ENCODE assay signal across 18 cellular contexts in genomic region chr7:128673571-128673970, GRCh38. TPM values are rescaled to one million over a fixed set of nuclear protein-coding genes. Genes with fewer than 3 reads are reported as not detected.
DNase-seq lines count a peak whose midpoint lies in the region; ATAC-seq, FAIRE-seq and TF ChIP-seq lines count a peak whose summit lies in the region.
"Had no signal": no experiment of that assay in that cellular context is flagged by ENCODE, and none has a peak within 500 bp of the region (broad histone marks: within the 10 kb centered on the region; RNA-seq: fewer than 3 reads in every experiment).

No MANE protein-coding gene starts in this region.

- peaks cover 10 to 45% of the 10 kb centered on the region in 2 experiments; a peak in 4 of 5 replicates for H3K27me3 ChIP-seq in K562 (ENCODE audit: control insufficient read depth in 2 of 2, insufficient read depth in 2 of 2, low read length in 2 of 2)
- H3K27me3 ChIP-seq: BLaER1 treated with 17β-estradiol and CSF1 and Interleukin-3, amounts not matched to agents 10 nM and 100 nM had no signal

- H2AFZ ChIP-seq in K562 (ENCODE audit: low read depth, low read length): no peak overlapping the region

- H3K79me2 ChIP-seq in K562 (ENCODE audit: control insufficient read depth, insufficient read depth, low read length): no peaks in the 10 kb centered on the region

- no peak overlapping the region for H3K27ac ChIP-seq in K562 (ENCODE audit: extremely low read depth, low read depth, low read length)
- H3K27ac ChIP-seq: BLaER1 treated with 17β-estradiol and CSF1 and Interleukin-3, amounts not matched to agents 10 nM and 100 nM; HL-60 had no signal

- intact Hi-C loops in K562 (cut with micrococcal nuclease): loop anchor here (2.0 kb wide), 1 partner anchor 209 kb away; no protein-coding TSS in a partner anchor

- peaks cover 9% of the 10 kb centered on the region for H3K4me1 Mint-ChIP-seq in stimulated activated naive CD8-positive, alpha-beta T cell treated with anti-CD3 and anti-CD28 coated beads, Interleukin-15, amount 100 ng/mL, for 72 hours
- H3K4me1 Mint-ChIP-seq in neural crest cell: peaks cover 8% of the 10 kb centered on the region

- CTCF ChIA-PET in K562 (lab: Yijun Ruan, JAX; ENCODE audit: low intra/inter-chr PET ratio): no interaction called here

- TF ChIP-seq RAD21 in K562 (CRISPR knock-in tag; conservative IDR thresholded peaks at IDR 0.05 in 1 of 2, IDR thresholded peaks at IDR 0.05 in 1 of 2): no peak

- peaks cover 0 to 6% of the 10 kb centered on the region in 2 experiments; a peak in 1 of 5 replicates for H3K4me1 ChIP-seq in K562 (replicated peaks in 1 of 2; ENCODE audit: control insufficient read depth in 2 of 2, insufficient read depth in 2 of 2, low read length in 2 of 2)
- H3K4me1 ChIP-seq: BLaER1 treated with 17β-estradiol and CSF1 and Interleukin-3, amounts not matched to agents 10 nM and 100 nM had no signal

- TF ChIP-seq EP300 in K562 (IDR thresholded peaks at IDR 0.05; ENCODE audit: low read length): no peak

- no peaks in the 10 kb centered on the region for H3K9me3 ChIP-seq in K562 (replicated peaks; ENCODE audit: control insufficient read depth, insufficient read depth, low read depth, low read length)
- H3K9me3 ChIP-seq: BLaER1 treated with 17β-estradiol and CSF1 and Interleukin-3, amounts not matched to agents 10 nM and 100 nM had no signal

- peaks cover 38% of the 10 kb centered on the region for H3K27me3 Mint-ChIP-seq in stimulated activated naive CD8-positive, alpha-beta T cell treated with anti-CD3 and anti-CD28 coated beads, Interleukin-15, amount 100 ng/mL, for 72 hours
- H3K27me3 Mint-ChIP-seq in neural crest cell (ENCODE audit: low read depth): peaks cover 5% of the 10 kb centered on the region

- ATAC-seq in stimulated activated naive CD8-positive, alpha-beta T cell treated with anti-CD3 and anti-CD28 coated beads, Interleukin-15, amount 100 ng/mL, for 72 hours: peak; percentile 15
- ATAC-seq in stimulated activated naive CD8-positive, alpha-beta T cell treated with anti-CD3 and anti-CD28 coated beads, Interleukin-15, Interleukin-2, amounts not matched to agents 100 U/mL and 50 U/mL, for 24 hours: no peak
- ATAC-seq in K562: no peak
- no peak for ATAC-seq in HG02885 (IDR thresholded peaks at IDR 0.05; ENCODE audit: poor library complexity, unreplicated experiment)
- ATAC-seq: CD8-positive, alpha-beta T cell had no signal

- H3K9ac ChIP-seq in K562 (ENCODE audit: insufficient read depth in 1 of 2, low read depth in 2 of 2, low read length in 2 of 2): no peak overlapping the region
- H3K9ac ChIP-seq: BLaER1 treated with 17β-estradiol and CSF1 and Interleukin-3, amounts not matched to agents 10 nM and 100 nM had no signal

- TF ChIP-seq POLR2A in K562 (conservative IDR thresholded peaks at IDR 0.05): no peak

- no peak overlapping the region for H3K4me2 ChIP-seq in K562 (ENCODE audit: insufficient read depth, low read length)
- H3K4me2 ChIP-seq: BLaER1 treated with 17β-estradiol and CSF1 and Interleukin-3, amounts not matched to agents 10 nM and 100 nM had no signal

- H4K20me1 ChIP-seq in K562 (replicated peaks; ENCODE audit: control insufficient read depth, insufficient read depth, low read length): no peaks in the 10 kb centered on the region
- H4K20me1 ChIP-seq: BLaER1 treated with 17β-estradiol and CSF1 and Interleukin-3, amounts not matched to agents 10 nM and 100 nM had no signal

- no peaks in the 10 kb centered on the region for H3K36me3 Mint-ChIP-seq in neural crest cell (ENCODE audit: low read depth)
- H3K36me3 Mint-ChIP-seq: CD8-positive, alpha-beta T cell had no signal

- 6% methylated on average over 6 of the region's 6 CpGs for WGBS in K562 (ENCODE audit: insufficient coverage, low coverage, missing lambda C conversion rate)

- no peak for FAIRE-seq in K562 (lab: Jason Lieb, UNC)

- no peaks in the 10 kb centered on the region for H3K36me3 ChIP-seq in K562 (ENCODE audit: control insufficient read depth, insufficient read depth, low read length)
- H3K36me3 ChIP-seq: BLaER1 treated with 17β-estradiol and CSF1 and Interleukin-3, amounts not matched to agents 10 nM and 100 nM had no signal

- in situ Hi-C loops in K562 (cut with MboI): loop anchor here (10.0 kb wide), 1 partner anchor 199 kb away; the partner anchor contains the start of gene METTL2B

- H3K4me3 ChIP-seq in K562: no peak overlapping the region
- H3K4me3 ChIP-seq: BLaER1 treated with 17β-estradiol and CSF1 and Interleukin-3, amounts not matched to agents 10 nM and 100 nM had no signal

- H3K9me1 ChIP-seq in K562 (ENCODE audit: control insufficient read depth, insufficient read depth, low read length): no peaks in the 10 kb centered on the region

- no peak overlapping the region for H3K27ac Mint-ChIP-seq in stimulated activated naive CD8-positive, alpha-beta T cell treated with anti-CD3 and anti-CD28 coated beads, Interleukin-15, amount 100 ng/mL, for 72 hours
- peak overlapping the region; percentile 67 for H3K27ac Mint-ChIP-seq in neural crest cell (ENCODE audit: unreplicated experiment)
- H3K27ac Mint-ChIP-seq: B cell; CD8-positive, alpha-beta T cell had no signal

- POLR2A ChIA-PET in K562 (lab: Yijun Ruan, JAX): no interaction called here

- no peaks in the 10 kb centered on the region for H3K9me3 Mint-ChIP-seq in stimulated activated naive CD8-positive, alpha-beta T cell treated with anti-CD3 and anti-CD28 coated beads, Interleukin-15, amount 100 ng/mL, for 72 hours
- H3K9me3 Mint-ChIP-seq in neural crest cell: no peaks in the 10 kb centered on the region
- H3K9me3 Mint-ChIP-seq: CD8-positive, alpha-beta T cell had no signal

- DNase-seq in stimulated activated naive CD8-positive, alpha-beta T cell treated with anti-CD3 and anti-CD28 coated beads, Interleukin-15, amount 100 ng/mL, for 72 hours: no peak
- DNase-seq in stimulated activated naive CD8-positive, alpha-beta T cell treated with anti-CD3 and anti-CD28 coated beads, Interleukin-15, Interleukin-2, amounts not matched to agents 100 U/mL and 50 U/mL, for 24 hours: no peak
- DNase-seq in K562 (ENCODE audit: extremely low read depth in 1 of 4, low spot score in 3 of 4) (no peak), neural crest cell (ENCODE audit: low read depth, low spot score) (no peak), NCI-H187 (lab: John Stamatoyannopoulos, UW) (no peak), cerebellar cortex (ENCODE audit: low spot score) (no peak)
- DNase-seq in effector CD4-positive, alpha-beta T cell: no peak
- DNase-seq: 8988T; Calu3; CD8-positive, alpha-beta T cell; DMS79 treated with DMSO at 0.1 percent for 48 hours; GF-D8; GOT3 had no signal

- TF ChIP-seq CTCF in K562 (IDR thresholded peaks at IDR 0.05 in 2 of 3, conservative IDR thresholded peaks at IDR 0.05 in 1 of 3; ENCODE audit: insufficient read depth in 2 of 3, low read depth in 1 of 3, low read length in 3 of 3): no peak
- no peak for TF ChIP-seq CTCF in neural crest cell (conservative IDR thresholded peaks at IDR 0.05)

- no TSS peak for BruUV-seq in K562 (replicated peaks; lab: Mats Ljungman, UMichigan)

- H3K4me3 Mint-ChIP-seq in stimulated activated naive CD8-positive, alpha-beta T cell treated with anti-CD3 and anti-CD28 coated beads, Interleukin-15, amount 100 ng/mL, for 72 hours: no peak overlapping the region
- no peak overlapping the region for H3K4me3 Mint-ChIP-seq in neural crest cell
- H3K4me3 Mint-ChIP-seq: B cell; CD8-positive, alpha-beta T cell had no signal

TF ChIP-seq in K562, 482 proteins besides CTCF, POLR2A, EP300 and RAD21:
- TF ChIP-seq RBM17 (IDR thresholded peaks at IDR 0.05; ENCODE audit: borderline replicate concordance, low read depth, low read length) (no peak), TGIF2 (CRISPR knock-in tag; IDR thresholded peaks at IDR 0.05) (0 out of 2 replicates have a peak, but pooled peaks have one; percentile 19)

RNA-seq across cellular contexts. Expression of gene GARIN1A, which starts 1.5 kb away (rescaled TPM):
- 0.12 and 0.33 TPM in 2 replicates for total RNA-seq in K562 (2011; cell fraction: chromatin; rRNA removed; ENCODE audit: low replicate concordance)
- under 0.01 and 0.13 TPM in 2 replicates for total RNA-seq in K562 (2011; cell fraction: nucleolus; rRNA removed)
- 0.15 TPM in 2 replicates for total RNA-seq in K562 (2011; cell fraction: nucleoplasm; rRNA removed)
- total RNA-seq in K562 (2014; rRNA removed): not detected in 2 replicates
- 0.04 and 0.16 TPM in 2 replicates for total RNA-seq in K562 (2014; rRNA removed; fragmentation: Illumina TruSeq; extraction: Trizol)
- total RNA-seq in K562 (2015; rRNA removed; fragmentation: Illumina TruSeq; extraction: Trizol): 0.04 and 0.07 TPM in 2 replicates
- total RNA-seq in K562 (2021): 0.25 TPM in 1 of 2 replicates, not detected in the other
- 0.04 TPM in 1 of 2 replicates, not detected in the other for polyA plus RNA-seq in K562 (2011; rRNA removed)
- polyA plus RNA-seq in K562 (2011; cell fraction: cytosol; rRNA removed): under 0.01 TPM in 1 of 2 replicates, not detected in the other
- polyA plus RNA-seq in K562 (2011; cell fraction: nucleus; rRNA removed): 0.06 TPM in 2 replicates
- 0.04 and 0.39 TPM in 2 replicates for polyA plus RNA-seq in K562 (2012)
- not detected in 2 replicates for polyA plus RNA-seq in K562 (2014; fragmentation: Illumina TruSeq; extraction: Trizol)
- under 1 TPM; 0.01 TPM for polyA plus RNA-seq in K562 (2014; fragmentation: Nextera tagmentation; extraction: Ambion mirVana)
- 0.41 TPM in 1 of 2 replicates, not detected in the other for polyA plus RNA-seq in K562 (2014; rRNA removed)
- polyA minus RNA-seq in K562 (2011; rRNA and poly(A)+ RNA removed): not detected in 2 replicates
- not detected in 2 replicates for polyA minus RNA-seq in K562 (2011; cell fraction: cytosol; rRNA and poly(A)+ RNA removed)
- not detected in 2 replicates for polyA minus RNA-seq in K562 (2011; cell fraction: nucleus; rRNA and poly(A)+ RNA removed)
- 1.8 and 1.9 TPM in 2 replicates for total RNA-seq in neural crest cell
- total RNA-seq: H7 had no signal
